13 cellular contexts compared by ENCODE assay signal in genomic region chr3:184448321-184449160, GRCh38.
DNase-seq lines count a peak whose midpoint lies in the region; ATAC-seq and TF ChIP-seq lines count a peak whose summit lies in the region.
"Had no signal": no experiment of that assay in that cellular context is flagged by ENCODE, and none has a peak within 500 bp of the region (broad histone marks: within the 10 kb centered on the region; RNA-seq: fewer than 3 reads in every experiment).

No MANE protein-coding gene starts in this region.

- no peak overlapping the region for H2AFZ ChIP-seq in PC-9

- peak overlapping the region; percentile 45 for H3K4me2 ChIP-seq in PC-9

- ATAC-seq in left ventricle myocardium superior (no peak), GM18858 (IDR thresholded peaks at IDR 0.05; ENCODE audit: unreplicated experiment) (no peak)
- ATAC-seq in naive thymus-derived CD8-positive, alpha-beta T cell, result no peak

- H3K79me2 ChIP-seq in PC-9 (ENCODE audit: low read depth), result no peaks in the 10 kb centered on the region

- H3F3A ChIP-seq in PC-9 (ENCODE audit: insufficient read depth, low read depth), result peaks cover 39% of the 10 kb centered on the region

- POLR2A ChIA-PET in PC-9 (lab: Charles Lee; ENCODE audit: unreplicated experiment), result interaction anchor here (0.6 kb wide), 3 partner anchors 86 to 543 kb away, joined by 4 to 36 read pairs (median 4); no protein-coding TSS in a partner anchor
- POLR2A ChIA-PET in naive thymus-derived CD8-positive, alpha-beta T cell (lab: Charles Lee), result no interaction called here

- no TSS peak for BruUV-seq in PC-9 (replicated peaks; lab: Mats Ljungman, UMichigan)

- H3K4me3 ChIP-seq in PC-9 (no peak overlapping the region), esophagus squamous epithelium (no peak overlapping the region), prostate gland (no peak overlapping the region), ovary (no peak overlapping the region)
- H3K4me3 ChIP-seq: coronary artery had no signal

- H3K9me2 ChIP-seq in PC-9 (ENCODE audit: insufficient read depth), result no peaks in the 10 kb centered on the region

- TF ChIP-seq CTCF in PC-9 (conservative IDR thresholded peaks at IDR 0.05), result no peak
- TF ChIP-seq CTCF in esophagus squamous epithelium (IDR thresholded peaks at IDR 0.05), result no peak
- TF ChIP-seq CTCF in prostate gland (IDR thresholded peaks at IDR 0.05), result no peak
- no peak for TF ChIP-seq CTCF in ovary (IDR thresholded peaks at IDR 0.05)

- CTCF ChIA-PET in PC-9 (lab: Charles Lee), result interaction anchor here (0.5 to 0.9 kb wide), 2 partner anchors 14 to 113 kb away, joined by 4 to 6 read pairs; partner anchors contain the start of gene EPHB3

- no peaks in the 10 kb centered on the region for H3K36me3 Mint-ChIP-seq in naive thymus-derived CD8-positive, alpha-beta T cell

- peak; percentile 90 for DNase-seq in EH (ENCODE audit: low read depth)
- DNase-seq in PC-9, result peak; percentile 90 to 100
- DNase-seq in esophagus squamous epithelium (lab: John Stamatoyannopoulos, UW), result no peak
- peak; percentile 56 for DNase-seq in prostate gland (ENCODE audit: low spot score)
- DNase-seq in ovary, result no peak
- DNase-seq in left ventricle myocardium superior, result no peak
- no peak for DNase-seq in naive thymus-derived CD8-positive, alpha-beta T cell
- DNase-seq: activated T-cell treated with anti-CD3 and anti-CD28 coated beads, Interleukin-2, amount 50 U/mL, for 48 hours; NCI-H345; right cardiac atrium; T1000 had no signal

- H4K20me1 ChIP-seq in PC-9 (ENCODE audit: insufficient read depth), result no peaks in the 10 kb centered on the region

- peak overlapping the region; percentile 79 for H3K27ac ChIP-seq in PC-9
- peak overlapping the region; percentile 78 to 85 (median 82) for H3K27ac ChIP-seq in esophagus squamous epithelium
- H3K27ac ChIP-seq in prostate gland, result peak overlapping the region in 1 of 2 donors; percentile 31
- H3K27ac ChIP-seq in ovary, result no peak overlapping the region
- H3K27ac ChIP-seq: coronary artery had no signal

- intact Hi-C loops in PC-9 (cut with micrococcal nuclease; ENCODE audit: unreplicated experiment), result no loop called here
- intact Hi-C loops in esophagus squamous epithelium (cut with DNase I), result no loop called here
- intact Hi-C loops in prostate gland (cut with DNase I), result no loop called here
- intact Hi-C loops in ovary (cut with DNase I), result no loop called here
- intact Hi-C loops in left ventricle myocardium superior (cut with micrococcal nuclease), result no loop called here

- no peaks in the 10 kb centered on the region for H3K9me3 Mint-ChIP-seq in naive thymus-derived CD8-positive, alpha-beta T cell

- no peak overlapping the region for H3K27ac Mint-ChIP-seq in naive thymus-derived CD8-positive, alpha-beta T cell

- no peak overlapping the region for H3K4me3 Mint-ChIP-seq in naive thymus-derived CD8-positive, alpha-beta T cell

- no peaks in the 10 kb centered on the region for H3K9me3 ChIP-seq in PC-9 (ENCODE audit: insufficient read depth, low read depth)
- H3K9me3 ChIP-seq in esophagus squamous epithelium, result no peaks in the 10 kb centered on the region
- no peaks in the 10 kb centered on the region for H3K9me3 ChIP-seq in prostate gland
- no peaks in the 10 kb centered on the region for H3K9me3 ChIP-seq in ovary

- no peaks in the 10 kb centered on the region for H3K4me1 Mint-ChIP-seq in naive thymus-derived CD8-positive, alpha-beta T cell

- no peak for TF ChIP-seq EP300 in ovary (IDR thresholded peaks at IDR 0.05)

- TF ChIP-seq POLR2A in esophagus squamous epithelium (IDR thresholded peaks at IDR 0.05), result no peak
- no peak for TF ChIP-seq POLR2A in prostate gland (IDR thresholded peaks at IDR 0.05)
- no peak for TF ChIP-seq POLR2A in ovary (IDR thresholded peaks at IDR 0.05)

- H3K27me3 ChIP-seq in PC-9 (ENCODE audit: insufficient read depth, low read depth) (no peaks in the 10 kb centered on the region), esophagus squamous epithelium (no peaks in the 10 kb centered on the region), prostate gland (replicated peaks; ENCODE audit: insufficient read depth) (no peaks in the 10 kb centered on the region), ovary (no peaks in the 10 kb centered on the region)

- H3K4me1 ChIP-seq in PC-9 (replicated peaks; ENCODE audit: insufficient read depth) (peaks cover 43% of the 10 kb centered on the region), esophagus squamous epithelium (peaks cover 10 to 48% (median 11%) of the 10 kb centered on the region in 3 donors), prostate gland (replicated peaks) (no peaks in the 10 kb centered on the region), ovary (ENCODE audit: insufficient read depth) (no peaks in the 10 kb centered on the region)

- H3K36me3 ChIP-seq in PC-9 (ENCODE audit: low read depth) (no peaks in the 10 kb centered on the region), esophagus squamous epithelium (no peaks in the 10 kb centered on the region), prostate gland (no peaks in the 10 kb centered on the region), ovary (no peaks in the 10 kb centered on the region)

- WGBS in esophagus squamous epithelium, 2 donors, result 39 to 53% methylated on average over 2 to 7 of the region's 8 CpGs
- WGBS in prostate gland, result 71% methylated on average over 8 of the region's 8 CpGs
- 87 to 89% (median 88%) methylated on average over 8 of the region's 8 CpGs for WGBS in ovary, 3 donors

- H3K27me3 Mint-ChIP-seq in naive thymus-derived CD8-positive, alpha-beta T cell, result peaks cover 0 to 4% (median 0%) of the 10 kb centered on the region in 5 donors

Comparison
In these comparisons a context has a peak if more than half of its experiments do, and no peak if none do; other contexts are left out.
1. DNase-seq: peak in EH (single experiment), PC-9 (2 of 2) and prostate gland (single experiment); none in esophagus squamous epithelium (single experiment), ovary (0 of 5), left ventricle myocardium superior (single experiment) and naive thymus-derived CD8-positive, alpha-beta T cell (0 of 10).
2. H3K27ac ChIP-seq: peak in PC-9 (single experiment) and esophagus squamous epithelium (4 of 4); none in ovary (0 of 2).